Comparison of ENCODE assay signal across 28 cellular contexts in genomic region chr3:196617256-196617655, GRCh38. TPM values are rescaled to one million over a fixed set of nuclear protein-coding genes. Genes with fewer than 3 reads are reported as not detected.
DNase-seq lines count a peak whose midpoint lies in the region; ATAC-seq and TF ChIP-seq lines count a peak whose summit lies in the region.
"Had no signal": no experiment of that assay in that cellular context is flagged by ENCODE, and none has a peak within 500 bp of the region (broad histone marks: within the 10 kb centered on the region; RNA-seq: fewer than 3 reads in every experiment).

No MANE protein-coding gene starts in this region.

- H3K79me2 ChIP-seq in Karpas-422 (ENCODE audit: low read length) (no peaks in the 10 kb centered on the region), OCI-LY3 (ENCODE audit: low read length) (no peaks in the 10 kb centered on the region)

- H3K27ac ChIP-seq in Karpas-422 (ENCODE audit: low read length) (no peak overlapping the region), OCI-LY3 (ENCODE audit: low read length) (no peak overlapping the region; the same call in 1 of the 2 replicates), sigmoid colon (peak overlapping the region in 1 of 4 donors; percentile 88)

- H3K4me1 Mint-ChIP-seq in WTC11 (peaks cover 19% of the 10 kb centered on the region), immature natural killer cell (peaks cover 24 to 37% of the 10 kb centered on the region in 2 donors)

- CTCF ChIA-PET in WTC11 (lab: Charles Lee): no interaction called here

- TF ChIP-seq CTCF in OCI-LY3 (IDR thresholded peaks at IDR 0.05; ENCODE audit: low read depth, low read length) (no peak), WTC11 (IDR thresholded peaks at IDR 0.05) (no peak), sigmoid colon (IDR thresholded peaks at IDR 0.05) (no peak)

- H3K27me3 Mint-ChIP-seq in WTC11 (ENCODE audit: low read depth): no peaks in the 10 kb centered on the region; the same call in 1 of the 2 replicates
- peaks cover 2 to 3% (median 2%) of the 10 kb centered on the region in 3 donors for H3K27me3 Mint-ChIP-seq in immature natural killer cell (ENCODE audit: low read depth in 3 of 3)
- H3K27me3 Mint-ChIP-seq: activated T-cell treated with anti-CD3 and anti-CD28 coated beads, Interleukin-2, amount 50 U/mL, for 24 hours; memory B cell had no signal

- no peaks in the 10 kb centered on the region for H3K36me3 ChIP-seq in Karpas-422 (ENCODE audit: insufficient read depth, low read length)
- no peaks in the 10 kb centered on the region for H3K36me3 ChIP-seq in OCI-LY3 (replicated peaks; ENCODE audit: low read depth, low read length)
- H3K36me3 ChIP-seq in sigmoid colon: no peaks in the 10 kb centered on the region
- H3K36me3 ChIP-seq: spleen had no signal

- H3K27me3 ChIP-seq in Karpas-422 (ENCODE audit: low read length): no peaks in the 10 kb centered on the region
- no peaks in the 10 kb centered on the region for H3K27me3 ChIP-seq in OCI-LY3 (ENCODE audit: low read depth, low read length)
- no peaks in the 10 kb centered on the region for H3K27me3 ChIP-seq in sigmoid colon
- H3K27me3 ChIP-seq: spleen had no signal

- TF ChIP-seq POLR2A in sigmoid colon (IDR thresholded peaks at IDR 0.05): no peak

- H3K4me1 ChIP-seq in Karpas-422 (ENCODE audit: low read length) (peaks cover 8% of the 10 kb centered on the region), OCI-LY3 (ENCODE audit: low read length) (peaks cover 10% of the 10 kb centered on the region), sigmoid colon (peaks cover 0 to 22% (median 14%) of the 10 kb centered on the region in 4 donors)

- intact Hi-C loops in sigmoid colon (cut with DNase I): no loop called here

- H3K4me3 ChIP-seq in Karpas-422 (ENCODE audit: low read length) (no peak overlapping the region), OCI-LY3 (ENCODE audit: low read length) (no peak overlapping the region), sigmoid colon (no peak overlapping the region)
- H3K4me3 ChIP-seq: coronary artery, spleen had no signal

- 65 to 78% methylated on average over 5 of the region's 5 CpGs for WGBS in sigmoid colon, 2 donors

- TF ChIP-seq EP300 in sigmoid colon (IDR thresholded peaks at IDR 0.05): no peak

- H3K9me3 ChIP-seq in Karpas-422 (ENCODE audit: low read length) (no peaks in the 10 kb centered on the region), OCI-LY3 (ENCODE audit: insufficient read depth, low read length) (no peaks in the 10 kb centered on the region), sigmoid colon (no peaks in the 10 kb centered on the region)
- H3K9me3 ChIP-seq: spleen had no signal

- H3K36me3 Mint-ChIP-seq in WTC11 (no peaks in the 10 kb centered on the region), immature natural killer cell (no peaks in the 10 kb centered on the region)
- H3K36me3 Mint-ChIP-seq: CD8-positive, alpha-beta T cell; memory B cell had no signal

- peak overlapping the region; percentile 43 for H3K4me2 ChIP-seq in Karpas-422 (ENCODE audit: low read depth, low read length, poor library complexity, severe bottlenecking)
- peak overlapping the region; percentile 50 for H3K4me2 ChIP-seq in OCI-LY3 (ENCODE audit: low read length)

- peak overlapping the region; percentile 72 for H2AFZ ChIP-seq in Karpas-422 (ENCODE audit: low read length)
- H2AFZ ChIP-seq in OCI-LY3 (ENCODE audit: low read depth, low read length): peak overlapping the region; percentile 51

- no peaks in the 10 kb centered on the region for H4K20me1 ChIP-seq in Karpas-422 (ENCODE audit: insufficient read depth, low read depth, low read length)
- no peaks in the 10 kb centered on the region for H4K20me1 ChIP-seq in OCI-LY3 (ENCODE audit: insufficient read depth, low read length)

- H3K9me3 Mint-ChIP-seq in WTC11: no peaks in the 10 kb centered on the region
- H3K9me3 Mint-ChIP-seq in immature natural killer cell: no peaks in the 10 kb centered on the region
- H3K9me3 Mint-ChIP-seq: activated T-cell treated with anti-CD3 and anti-CD28 coated beads, Interleukin-2, amount 50 U/mL, for 24 hours; CD8-positive, alpha-beta T cell; HFFc6; memory B cell; T-helper 1 cell treated with Interleukin-12 subunit alpha and Interleukin-12 subunit beta and Interleukin-4 antibody, amounts not matched to agents 30 μg/mL and 1 μg/mL, for 36 hours had no signal

- no peak for ATAC-seq in WTC11
- ATAC-seq: activated CD4-positive, CD25-positive, alpha-beta regulatory T cell treated with anti-CD3 and anti-CD28 coated beads, Interleukin-2, amount 50 U/mL, for 24 hours; CD8-positive, alpha-beta T cell; PC-3; stimulated activated naive CD8-positive, alpha-beta T cell treated with anti-CD3 and anti-CD28 coated beads, Interleukin-15, Interleukin-2, amounts not matched to agents 100 U/mL and 50 U/mL, for 24 hours had no signal

- H3K27ac Mint-ChIP-seq in WTC11: peak overlapping the region; percentile 23; the same call in 1 of the 2 replicates
- H3K27ac Mint-ChIP-seq in immature natural killer cell: no peak overlapping the region
- H3K27ac Mint-ChIP-seq: activated T-cell treated with anti-CD3 and anti-CD28 coated beads, Interleukin-2, amount 50 U/mL, for 24 hours; CD8-positive, alpha-beta T cell; HFFc6; memory B cell; T-helper 1 cell treated with Interleukin-12 subunit alpha and Interleukin-12 subunit beta and Interleukin-4 antibody, amounts not matched to agents 30 μg/mL and 1 μg/mL, for 36 hours had no signal

- DNase-seq in CMK (ENCODE audit: low read depth) (peak; percentile 74), Karpas-422 (peak; percentile 79), WTC11 (ENCODE audit: low spot score) (no peak), NCI-H748 (lab: John Stamatoyannopoulos, UW; ENCODE audit: unreplicated experiment) (no peak), sigmoid colon (no peak), NCI-H2029 (lab: John Stamatoyannopoulos, UW) (no peak), immature natural killer cell (no peak)
- DNase-seq: activated T-cell treated with anti-CD3 and anti-CD28 coated beads, Interleukin-2, amount 50 U/mL, for 24 hours; amygdala; CD8-positive, alpha-beta T cell; DMS53; HFFc6; left cardiac atrium; NCI-H146; NCI-H2171; NCI-H524; PC-3; retina; SHP77; spleen; stimulated activated CD4-positive, alpha-beta T cell treated with anti-CD3 and anti-CD28 coated beads, Interleukin-4, amount 100 ng/mL, for 1 hour; stimulated activated naive CD8-positive, alpha-beta T cell treated with anti-CD3 and anti-CD28 coated beads, Interleukin-15, Interleukin-2, amounts not matched to agents 100 U/mL and 50 U/mL, for 24 hours had no signal

- H3K9me2 ChIP-seq in Karpas-422 (replicated peaks; ENCODE audit: insufficient read depth, low read length): no peaks in the 10 kb centered on the region

- H3K4me3 Mint-ChIP-seq in WTC11 (no peak overlapping the region), immature natural killer cell (no peak overlapping the region)
- H3K4me3 Mint-ChIP-seq: activated T-cell treated with anti-CD3 and anti-CD28 coated beads, Interleukin-2, amount 50 U/mL, for 24 hours; CD8-positive, alpha-beta T cell; HFFc6; memory B cell; T-helper 1 cell treated with Interleukin-12 subunit alpha and Interleukin-12 subunit beta and Interleukin-4 antibody, amounts not matched to agents 30 μg/mL and 1 μg/mL, for 36 hours had no signal

- peak overlapping the region; percentile 2; the same call in 1 of the 2 replicates for H3K9ac ChIP-seq in Karpas-422 (ENCODE audit: low read length)
- H3K9ac ChIP-seq in OCI-LY3 (ENCODE audit: low read length): peak overlapping the region; percentile 41

- POLR2A ChIA-PET in WTC11 (lab: Charles Lee): interaction anchor here (0.7 kb wide), 2 partner anchors 20 to 123 kb away, joined by 7 to 9 read pairs; partner anchors contain the start of gene PAK2

TF ChIP-seq in WTC11, 78 proteins besides CTCF, POLR2A, EP300 and RAD21:
- TF ChIP-seq MXD4 (CRISPR knock-in tag; IDR thresholded peaks at IDR 0.05; ENCODE audit: borderline replicate concordance): no peak
TF ChIP-seq in WTC11: peak in this region for 0.

RNA-seq across cellular contexts. Expression of gene NRROS, which starts 22.2 kb away (rescaled TPM):
- total RNA-seq in Karpas-422 (2014; rRNA removed; shearing (Covaris generic); ENCODE audit: low replicate concordance): 0.52 and 1.0 TPM in 2 replicates
- total RNA-seq in WTC11 (2021): 3.1 to 5.1 TPM (median 4.9 TPM) in 3 replicates
- total RNA-seq in sigmoid colon: 1 to 10 TPM; 4.4 to 7.5 (median 5.9) TPM
- 1 to 10 TPM in 2 of 3 donors, under 1 TPM in 1; 0.60 to 6.5 (median 3.7) TPM for polyA plus RNA-seq in sigmoid colon
- polyA plus RNA-seq in immature natural killer cell: 10 to 100 TPM in 1 of 3 donors, 1 to 10 TPM in 2; 6.3 to 14.1 (median 8.0) TPM
- total RNA-seq: bronchial epithelial cell had no signal

RNA-seq across cellular contexts. Expression of gene FBXO45, which starts 48.8 kb away (rescaled TPM):
- total RNA-seq in Karpas-422 (2014; rRNA removed; shearing (Covaris generic); ENCODE audit: low replicate concordance): 14.4 and 15.2 TPM in 2 replicates
- 15.0 to 16.1 TPM (median 15.4 TPM) in 3 replicates for total RNA-seq in WTC11 (2021)
- 10 to 100 TPM in 1 of 4 donors, 1 to 10 TPM in 3; 6.5 to 10.9 (median 8.1) TPM for total RNA-seq in sigmoid colon
- polyA plus RNA-seq in sigmoid colon: 1 to 10 TPM; 4.8 to 8.2 (median 5.1) TPM
- 1 to 10 TPM; 2.6 to 6.6 (median 3.3) TPM for polyA plus RNA-seq in immature natural killer cell

RNA-seq across cellular contexts. Expression of gene WDR53, which starts 48.9 kb away (rescaled TPM):
- 7.0 and 9.2 TPM in 2 replicates for total RNA-seq in Karpas-422 (2014; rRNA removed; shearing (Covaris generic); ENCODE audit: low replicate concordance)
- total RNA-seq in WTC11 (2021) (20.0 to 21.4 TPM (median 21.1 TPM) in 3 replicates), sigmoid colon (1 to 10 TPM; 2.9 to 7.2 (median 4.6) TPM)
- polyA plus RNA-seq in sigmoid colon (10 to 100 TPM in 1 of 3 donors, 1 to 10 TPM in 2; 6.2 to 11.4 (median 9.8) TPM), immature natural killer cell (10 to 100 TPM; 11.2 to 28.6 (median 14.8) TPM)

Comparison
In these comparisons a context has a peak if more than half of its experiments do, and no peak if none do; other contexts are left out.
1. DNase-seq: peak in CMK (single experiment) and Karpas-422 (single experiment); none in WTC11 (single experiment), NCI-H748 (single experiment), sigmoid colon (single experiment), NCI-H2029 (single experiment) and immature natural killer cell (0 of 3).